8 cellular contexts compared by ENCODE assay signal in genomic region chr19:49497047-49497789, GRCh38. TPM values are rescaled to one million over a fixed set of nuclear protein-coding genes. Genes with fewer than 3 reads are reported as not detected.
DNase-seq lines count a peak whose midpoint lies in the region; ATAC-seq and TF ChIP-seq lines count a peak whose summit lies in the region.

No MANE protein-coding gene starts in this region.

- H3K9me3 ChIP-seq in GM23248 (ENCODE audit: low read depth) (no peaks in the 10 kb centered on the region), heart left ventricle (no peaks in the 10 kb centered on the region)

- H3K9ac ChIP-seq in GM23248 = peak overlapping the region; percentile 96

- in situ Hi-C loops in GM23248 (cut with MboI) = no loop called here

- peak overlapping the region; percentile 81; the same call in 1 of the 2 replicates for H2AFZ ChIP-seq in GM23248

- intact Hi-C loops in heart left ventricle (cut with DNase I) = loop anchor here in 3 of 10 donors (5.0 kb wide), 3 partner anchors 170 to 380 kb away; partner anchors contain the start of genes PRMT1 (in 2 of the 3), AKT1S1 (in 1 of the 3), BCL2L12 (in 1 of the 3) and IRF3 (in 1 of the 3)

- POLR2A ChIA-PET in AG04449 (lab: Yijun Ruan, JAX) = interaction anchor here (1.8 to 2.1 kb wide), 2 partner anchors 9 to 30 kb away, joined by 16 to 17 read pairs; partner anchors contain the start of genes RCN3 and RPL13A
- POLR2A ChIA-PET in RWPE1 (lab: Yijun Ruan, JAX; ENCODE audit: low non-redundant PET) = interaction anchor here (0.9 kb wide), 1 partner anchor 49 kb away, joined by 7 read pairs; no protein-coding TSS in a partner anchor

- peaks cover 30% of the 10 kb centered on the region for H3K36me3 ChIP-seq in GM23248 (ENCODE audit: low read depth)
- peaks cover 2 to 44% (median 42%) of the 10 kb centered on the region in 9 donors for H3K36me3 ChIP-seq in heart left ventricle

- peaks cover 29% of the 10 kb centered on the region for H3K79me2 ChIP-seq in GM23248 (ENCODE audit: insufficient read depth)

- H3K4me2 ChIP-seq in GM23248 (ENCODE audit: unreplicated experiment) = peak overlapping the region; percentile 96

- H3K27me3 ChIP-seq in GM23248 (replicated peaks; ENCODE audit: insufficient read depth) (no peaks in the 10 kb centered on the region), heart left ventricle (no peaks in the 10 kb centered on the region)

- peaks cover 51% of the 10 kb centered on the region for H3F3A ChIP-seq in GM23248 (ENCODE audit: insufficient read depth)

- H3K9me2 ChIP-seq in GM23248 (ENCODE audit: insufficient read depth) = no peaks in the 10 kb centered on the region

- CTCF ChIA-PET in AG04449 (lab: Yijun Ruan, JAX) (interaction anchor here (1.0 to 1.9 kb wide), 4 partner anchors 9 to 176 kb away, joined by 3 to 5 read pairs (median 4); partner anchors contain the start of gene RPL13A), RWPE1 (lab: Yijun Ruan, JAX) (interaction anchor here (0.6 kb wide), 1 partner anchor 1468 kb away, joined by 3 read pairs; no protein-coding TSS in a partner anchor)

- TF ChIP-seq CTCF in AG04449 (IDR thresholded peaks at IDR 0.05; ENCODE audit: insufficient read depth, low read length, missing control alignments) = no peak
- no peak for TF ChIP-seq CTCF in RWPE1 (conservative IDR thresholded peaks at IDR 0.05; ENCODE audit: low read depth)
- TF ChIP-seq CTCF in heart left ventricle (IDR thresholded peaks at IDR 0.05) = no peak
- no peak for TF ChIP-seq CTCF in retinal pigment epithelial cell (conservative IDR thresholded peaks at IDR 0.05; ENCODE audit: low read depth, low read length)

- 0 out of 2 replicates have a peak, but pooled peaks cover 9% of the 10 kb centered on the region for H4K20me1 ChIP-seq in GM23248 (ENCODE audit: insufficient read depth)

- ATAC-seq in heart left ventricle = no peak
- ATAC-seq in GM18502 (IDR thresholded peaks at IDR 0.05; ENCODE audit: poor library complexity, unreplicated experiment) = no peak

- peak overlapping the region; percentile 94 for H3K4me3 ChIP-seq in AG04449 (ENCODE audit: low read depth, low read length)
- H3K4me3 ChIP-seq in GM23248 = peak overlapping the region; percentile 91
- peak overlapping the region; percentile 80 to 98 (median 90) for H3K4me3 ChIP-seq in heart left ventricle
- H3K4me3 ChIP-seq in retinal pigment epithelial cell (ENCODE audit: low read length) = peak overlapping the region; percentile 100

- H3K27ac ChIP-seq in GM23248 (peak overlapping the region; percentile 80), RWPE1 (peak overlapping the region; percentile 96), heart left ventricle (peak overlapping the region in 11 of 12 donors; percentile 89 to 99 (median 96))

- TF ChIP-seq POLR2A in heart left ventricle (IDR thresholded peaks at IDR 0.05) = no peak

- 19 to 22% methylated on average over 22 of the region's 22 CpGs for WGBS in GM23248 (ENCODE audit: low coverage in 1 of 2, low lambda C conversion rate in 2 of 2, missing lambda C conversion rate in 2 of 2), 2 experiments
- WGBS in heart left ventricle, 4 donors = 20 to 26% (median 23%) methylated on average over 21 to 22 of the region's 22 CpGs

- peaks cover 17% of the 10 kb centered on the region for H3K4me1 ChIP-seq in GM23248 (ENCODE audit: insufficient read depth)
- peaks cover 14 to 56% (median 41%) of the 10 kb centered on the region in 12 donors for H3K4me1 ChIP-seq in heart left ventricle

- DNase-seq in AG04449 (ENCODE audit: low read depth, low spot score) (no peak), GM23248 (peak; percentile 89), RWPE1 (ENCODE audit: low spot score) (peak; percentile 56), heart left ventricle (peak in 4 of 5 donors; percentile 63 to 76 (median 67)), retinal pigment epithelial cell (ENCODE audit: low read depth) (no peak), GM19238 (ENCODE audit: insufficient read length, low spot score) (no peak)
- DNase-seq in activated naive CD4-positive, alpha-beta T cell treated with anti-CD3 and anti-CD28 coated beads, Interleukin-2, amount 50 U/mL, for 16 hours = peak; percentile 80

RNA-seq across cellular contexts. Expression of gene RPS11, which starts 1.0 kb away (rescaled TPM):
- 1,666 and 2,372 TPM in 2 replicates for total RNA-seq in GM23248 (2014; rRNA removed; shearing (Covaris generic))
- polyA plus RNA-seq in GM23248 (2016; fragmentation: Nextera tagmentation; extraction: Ambion mirVana) (813 and 832 TPM in 2 replicates), heart left ventricle (1,000 to 10,000 TPM; 2,258 to 2,723 TPM)
- 1,000 to 10,000 TPM in 5 of 9 donors, 100 to 1,000 TPM in 4; 778 to 1,895 (median 1,011) TPM for total RNA-seq in heart left ventricle

RNA-seq across cellular contexts. Expression of gene RPL13A, which starts 9.8 kb away (rescaled TPM):
- total RNA-seq in GM23248 (2014; rRNA removed; shearing (Covaris generic)) = 1,590 and 2,272 TPM in 2 replicates
- polyA plus RNA-seq in GM23248 (2016; fragmentation: Nextera tagmentation; extraction: Ambion mirVana) (893 and 894 TPM in 2 replicates), heart left ventricle (1,000 to 10,000 TPM; 1,194 to 2,850 TPM)
- total RNA-seq in heart left ventricle = 1,000 to 10,000 TPM in 8 of 9 donors, 100 to 1,000 TPM in 1; 876 to 1,739 (median 1,261) TPM

RNA-seq across cellular contexts. Expression of gene FCGRT, which starts 15.2 kb away (rescaled TPM):
- total RNA-seq in GM23248 (2014; rRNA removed; shearing (Covaris generic)) = 65.4 and 75.3 TPM in 2 replicates
- polyA plus RNA-seq in GM23248 (2016; fragmentation: Nextera tagmentation; extraction: Ambion mirVana) (89.9 and 98.4 TPM in 2 replicates), heart left ventricle (10 to 100 TPM; 46.7 to 54.6 TPM)
- 100 to 1,000 TPM in 2 of 9 donors, 10 to 100 TPM in 7; 57.3 to 317 (median 69.2) TPM for total RNA-seq in heart left ventricle

RNA-seq across cellular contexts. Expression of gene FLT3LG, which starts 23.2 kb away (rescaled TPM):
- total RNA-seq in GM23248 (2014; rRNA removed; shearing (Covaris generic)) = 1.3 and 1.6 TPM in 2 replicates
- polyA plus RNA-seq in GM23248 (2016; fragmentation: Nextera tagmentation; extraction: Ambion mirVana) (4.6 and 5.7 TPM in 2 replicates), heart left ventricle (1 to 10 TPM; 2.9 to 5.5 TPM)
- total RNA-seq in heart left ventricle = 10 to 100 TPM in 1 of 9 donors, 1 to 10 TPM in 8; 1.7 to 13.4 (median 2.4) TPM

RNA-seq across cellular contexts. Expression of gene RCN3, which starts 30.6 kb away (rescaled TPM):
- 570 and 656 TPM in 2 replicates for total RNA-seq in GM23248 (2014; rRNA removed; shearing (Covaris generic))
- polyA plus RNA-seq in GM23248 (2016; fragmentation: Nextera tagmentation; extraction: Ambion mirVana) (779 and 813 TPM in 2 replicates), heart left ventricle (10 to 100 TPM; 16.3 to 16.8 TPM)
- total RNA-seq in heart left ventricle = 10 to 100 TPM in 4 of 9 donors, 1 to 10 TPM in 5; 3.8 to 50.8 (median 9.6) TPM

Comparison
In these comparisons a context has a peak if more than half of its experiments do, and no peak if none do; other contexts are left out.
1. DNase-seq: peak in GM23248 (single experiment), RWPE1 (single experiment), activated naive CD4-positive, alpha-beta T cell treated with anti-CD3 and anti-CD28 coated beads, Interleukin-2, amount 50 U/mL, for 16 hours (single experiment) and heart left ventricle (4 of 5); none in AG04449 (single experiment), retinal pigment epithelial cell (single experiment) and GM19238 (single experiment).
2. Peak in every context shown above with its lines, with median percentiles within 50 percentile points of each other: H3K4me3 ChIP-seq and H3K27ac ChIP-seq.